In the genomic region with DNA sequence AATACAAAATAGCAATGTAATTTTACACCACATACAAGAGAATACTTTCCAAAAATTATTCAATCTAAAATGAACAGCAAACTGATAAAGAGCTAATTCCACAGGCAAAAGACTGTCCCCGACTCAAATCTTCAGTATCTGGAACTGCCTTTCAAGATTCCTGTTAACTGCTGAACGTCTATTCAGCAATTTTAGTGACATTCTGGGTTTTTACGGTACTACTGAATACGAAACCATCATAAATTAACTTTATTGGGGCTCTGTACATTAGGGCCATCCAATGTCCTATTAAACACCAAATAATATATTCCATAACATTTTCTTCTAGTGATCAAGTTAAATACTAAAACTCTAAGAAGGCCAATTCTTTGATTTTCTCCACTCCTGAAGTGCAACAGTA, we compare ENCODE assay signal across 8 cellular contexts. TPM values are rescaled to one million over a fixed set of nuclear protein-coding genes. Genes with fewer than 3 reads are reported as not detected.
DNase-seq lines count a peak whose midpoint lies in the region; ATAC-seq, FAIRE-seq and TF ChIP-seq lines count a peak whose summit lies in the region.

No MANE protein-coding gene starts in this region.

- peaks cover 42% of the 10 kb centered on the region for H3K79me2 ChIP-seq in HepG2 (ENCODE audit: insufficient read depth, low read length)

- peaks cover 19% of the 10 kb centered on the region; the same call in 1 of the 2 replicates for H4K20me1 ChIP-seq in HepG2 (ENCODE audit: insufficient read depth, low read length)

- BruUV-seq in HepG2 (replicated peaks; lab: Mats Ljungman, UMichigan): no TSS peak

- TF ChIP-seq CTCF in HepG2 (CRISPR knock-in tag; IDR thresholded peaks at IDR 0.05): no peak
- TF ChIP-seq CTCF in right lobe of liver (IDR thresholded peaks at IDR 0.05): no peak
- no peak for TF ChIP-seq CTCF in brain (conservative IDR thresholded peaks at IDR 0.05)

- no peaks in the 10 kb centered on the region for H3K9me3 Mint-ChIP-seq in brain

- FAIRE-seq in HepG2 (lab: Jason Lieb, UNC): no peak

- H3K4me1 Mint-ChIP-seq in brain: peaks cover 34% of the 10 kb centered on the region

- TF ChIP-seq EP300 in HepG2 (IDR thresholded peaks at IDR 0.05; ENCODE audit: low read depth in 2 of 2, low read length in 2 of 2) (no peak), HepG2 (CRISPR knock-in tag; IDR thresholded peaks at IDR 0.05; ENCODE audit: borderline replicate concordance) (no peak)

- H3K27ac Mint-ChIP-seq in brain: peak overlapping the region; percentile 14 to 99 (median 84)

- peak overlapping the region; percentile 95 for H3K4me2 ChIP-seq in HepG2 (ENCODE audit: low read depth, low read length)

- no peak overlapping the region for H2AFZ ChIP-seq in HepG2 (ENCODE audit: low read length)

- H3K36me3 Mint-ChIP-seq in brain: peaks cover 10% of the 10 kb centered on the region

- TF ChIP-seq POLR2A in HepG2 (IDR thresholded peaks at IDR 0.05; ENCODE audit: insufficient read depth in 1 of 2, low read depth in 2 of 2, low read length in 2 of 2) (no peak), right lobe of liver (IDR thresholded peaks at IDR 0.05) (no peak)

- H3K9me3 ChIP-seq in HepG2 (ENCODE audit: low read length) (no peaks in the 10 kb centered on the region), right lobe of liver (no peaks in the 10 kb centered on the region), muscle layer of duodenum (ENCODE audit: control insufficient read depth in 1 of 2, low read length in 2 of 2) (no peaks in the 10 kb centered on the region)

- H3K4me1 ChIP-seq in HepG2 (ENCODE audit: insufficient read depth, low read length): peaks cover 20% of the 10 kb centered on the region
- peaks cover 0 to 11% (median 3%) of the 10 kb centered on the region in 4 donors for H3K4me1 ChIP-seq in right lobe of liver
- peaks cover 7 to 14% of the 10 kb centered on the region in 2 donors for H3K4me1 ChIP-seq in muscle layer of duodenum (ENCODE audit: control insufficient read depth in 1 of 2, insufficient read depth in 2 of 2, low read length in 2 of 2)

- intact Hi-C loops in HepG2 (cut with micrococcal nuclease; ENCODE audit: unreplicated experiment) (no loop called here), right lobe of liver (cut with DNase I) (no loop called here)

- H3K9ac ChIP-seq in HepG2 (ENCODE audit: insufficient read depth, low read depth, low read length): peak overlapping the region; percentile 93; the same call in 1 of the 2 replicates

- CTCF ChIA-PET in HepG2 (lab: Yijun Ruan, JAX; ENCODE audit: low intra/inter-chr PET ratio, low total read pairs): no interaction called here

- no peak for TF ChIP-seq RAD21 in HepG2 (CRISPR knock-in tag; IDR thresholded peaks at IDR 0.05)

- WGBS in HepG2 (ENCODE audit: low lambda C conversion rate): 81% methylated on average over 4 of the region's 4 CpGs
- WGBS in right lobe of liver (ENCODE audit: insufficient coverage, low coverage, low lambda C conversion rate, missing lambda C conversion rate): 51% methylated on average over 4 of the region's 4 CpGs

- H3K27ac ChIP-seq in HepG2 (ENCODE audit: extremely low read length, insufficient read depth, low read length): no peak overlapping the region
- H3K27ac ChIP-seq in right lobe of liver: no peak overlapping the region
- peak overlapping the region; percentile 56 for H3K27ac ChIP-seq in muscle layer of duodenum (ENCODE audit: low read length)

- peaks cover 10% of the 10 kb centered on the region for H3K27me3 Mint-ChIP-seq in brain

- H3K36me3 ChIP-seq in HepG2 (replicated peaks in 1 of 2; ENCODE audit: control insufficient read depth in 1 of 2, insufficient read depth in 2 of 2, low read length in 2 of 2) (no peaks in the 10 kb centered on the region), right lobe of liver (no peaks in the 10 kb centered on the region), muscle layer of duodenum (ENCODE audit: control insufficient read depth in 1 of 2, insufficient read depth in 2 of 2, low read length in 2 of 2) (peaks cover 0 to 1% of the 10 kb centered on the region in 2 donors)

- H3K27me3 ChIP-seq in HepG2 (ENCODE audit: control insufficient read depth in 1 of 2, insufficient read depth in 2 of 2, low read length in 2 of 2): no peaks in the 10 kb centered on the region; a peak in 1 of 5 replicates
- H3K27me3 ChIP-seq in right lobe of liver: no peaks in the 10 kb centered on the region
- H3K27me3 ChIP-seq in muscle layer of duodenum (ENCODE audit: low read depth, low read length): no peaks in the 10 kb centered on the region

- DNase-seq in HepG2 (ENCODE audit: low spot score): no peak
- DNase-seq in right lobe of liver: no peak
- DNase-seq in iPS-NIHi7 (ENCODE audit: extremely low spot score): no peak
- DNase-seq in amniotic stem cell (lab: John Stamatoyannopoulos, UW): no peak
- DNase-seq in stimulated activated naive CD4-positive, alpha-beta T cell treated with Interleukin-2 at 50 U/mL for 16 hours (lab: John Stamatoyannopoulos, UW): no peak

- H3K4me3 Mint-ChIP-seq in brain: peak overlapping the region; percentile 93 to 99 (median 98)

- ATAC-seq in HepG2: no peak
- no peak for ATAC-seq in right lobe of liver
- no peak for ATAC-seq in HG02938 (IDR thresholded peaks at IDR 0.05; ENCODE audit: unreplicated experiment)

- in situ Hi-C loops in HepG2 (cut with HindIII; ENCODE audit: extremely low pct_ligation_motif_present, low pct_unique_long_range_greater_than_20kb): no loop called here

- POLR2A ChIA-PET in HepG2 (lab: Yijun Ruan, JAX): interaction anchor here (3.3 to 3.8 kb wide), 2 partner anchors 51 to 62 kb away, joined by 19 to 23 read pairs; a partner anchor contains a TSS

- H3K4me3 ChIP-seq in HepG2 (replicated peaks in 1 of 3; ENCODE audit: insufficient read depth in 1 of 3, low read depth in 2 of 3, low read length in 3 of 3) (peak overlapping the region in 2 of 3 experiments; percentile 97 to 99; a peak in 4 of 6 replicates), right lobe of liver (peak overlapping the region in 1 of 3 donors; percentile 94), muscle layer of duodenum (ENCODE audit: low read depth in 1 of 2, low read length in 2 of 2) (peak overlapping the region; percentile 86 to 96)

TF ChIP-seq in HepG2, 621 proteins besides CTCF, POLR2A, EP300 and RAD21 (continues in another document):
- TF ChIP-seq RNF2 (conservative IDR thresholded peaks at IDR 0.05; ENCODE audit: low read depth) (no peak), MAFF (IDR thresholded peaks at IDR 0.05; ENCODE audit: low read depth, low read length) (peak; percentile 73)

RNA-seq across cellular contexts. Expression of a gene that starts 1.6 kb away (rescaled TPM):
- total RNA-seq in HepG2 (2016; rRNA removed; fragmentation: Illumina TruSeq; extraction: Trizol) (10.2 and 10.6 TPM in 2 replicates), right lobe of liver (1 to 10 TPM; 6.0 to 9.8 (median 8.5) TPM)
- 4.1 and 5.1 TPM in 2 replicates for total RNA-seq in HepG2 (2016; cell fraction: cytosol; rRNA removed; fragmentation: Illumina TruSeq; extraction: Trizol; ENCODE audit: low read depth)
- 9.3 and 10.2 TPM in 2 replicates for total RNA-seq in HepG2 (2016; cell fraction: insoluble cytoplasmic fraction; rRNA removed; fragmentation: Illumina TruSeq; extraction: Trizol)
- total RNA-seq in HepG2 (2016; cell fraction: membrane; rRNA removed; fragmentation: Illumina TruSeq; extraction: Trizol): 10.7 and 11.6 TPM in 2 replicates
- 10.7 and 11.2 TPM in 2 replicates for total RNA-seq in HepG2 (2016; cell fraction: nucleus; rRNA removed; fragmentation: Illumina TruSeq; extraction: Trizol)
- polyA plus RNA-seq in HepG2 (2011; rRNA removed) (8.6 and 10.3 TPM in 2 replicates), brain (ENCODE audit: insufficient read depth, low read depth, low replicate concordance) (10.2 TPM)
- polyA plus RNA-seq in HepG2 (2011; cell fraction: cytosol; rRNA removed): 4.0 and 5.6 TPM in 2 replicates
- polyA plus RNA-seq in HepG2 (2011; cell fraction: nucleus; rRNA removed): 8.7 and 9.9 TPM in 2 replicates
- 6.3 and 7.0 TPM in 2 replicates for polyA plus RNA-seq in HepG2 (2012)
- polyA plus RNA-seq in HepG2 (2016; cell fraction: cytosol; fragmentation: Illumina TruSeq; extraction: Trizol; ENCODE audit: low read depth): 3.3 and 4.2 TPM in 2 replicates
- 7.4 and 8.3 TPM in 2 replicates for polyA plus RNA-seq in HepG2 (2016; cell fraction: insoluble cytoplasmic fraction; fragmentation: Illumina TruSeq; extraction: Trizol; ENCODE audit: low read depth)
- polyA plus RNA-seq in HepG2 (2016; cell fraction: membrane; fragmentation: Illumina TruSeq; extraction: Trizol; ENCODE audit: low read depth): 8.4 and 10.3 TPM in 2 replicates
- 12.9 and 13.2 TPM in 2 replicates for polyA plus RNA-seq in HepG2 (2016; cell fraction: nucleus; fragmentation: Illumina TruSeq; extraction: Trizol; ENCODE audit: insufficient read depth, low read depth)
- polyA minus RNA-seq in HepG2 (2011; rRNA and poly(A)+ RNA removed; ENCODE audit: low replicate concordance): 12.6 and 13.8 TPM in 2 replicates
- 7.7 and 10.4 TPM in 2 replicates for polyA minus RNA-seq in HepG2 (2011; cell fraction: cytosol; rRNA and poly(A)+ RNA removed)
- polyA minus RNA-seq in HepG2 (2011; cell fraction: nucleus; rRNA and poly(A)+ RNA removed): 11.8 and 12.8 TPM in 2 replicates

RNA-seq across cellular contexts. Expression of a gene that starts 51.3 kb away (rescaled TPM):
- total RNA-seq in HepG2 (2016; rRNA removed; fragmentation: Illumina TruSeq; extraction: Trizol): 37.5 and 60.9 TPM in 2 replicates
- total RNA-seq in HepG2 (2016; cell fraction: cytosol; rRNA removed; fragmentation: Illumina TruSeq; extraction: Trizol; ENCODE audit: low read depth): 12.9 and 14.9 TPM in 2 replicates
- total RNA-seq in HepG2 (2016; cell fraction: insoluble cytoplasmic fraction; rRNA removed; fragmentation: Illumina TruSeq; extraction: Trizol): 38.2 and 62.3 TPM in 2 replicates
- 29.6 and 32.0 TPM in 2 replicates for total RNA-seq in HepG2 (2016; cell fraction: membrane; rRNA removed; fragmentation: Illumina TruSeq; extraction: Trizol)
- 39.7 and 45.3 TPM in 2 replicates for total RNA-seq in HepG2 (2016; cell fraction: nucleus; rRNA removed; fragmentation: Illumina TruSeq; extraction: Trizol)
- 35.1 and 40.1 TPM in 2 replicates for polyA plus RNA-seq in HepG2 (2011; rRNA removed)
- polyA plus RNA-seq in HepG2 (2011; cell fraction: cytosol; rRNA removed): 20.5 and 26.9 TPM in 2 replicates
- polyA plus RNA-seq in HepG2 (2011; cell fraction: nucleus; rRNA removed): 42.0 and 45.4 TPM in 2 replicates
- 33.6 and 38.3 TPM in 2 replicates for polyA plus RNA-seq in HepG2 (2012)
- 4.1 and 4.6 TPM in 2 replicates for polyA plus RNA-seq in HepG2 (2016; cell fraction: cytosol; fragmentation: Illumina TruSeq; extraction: Trizol; ENCODE audit: low read depth)
- 46.1 and 47.3 TPM in 2 replicates for polyA plus RNA-seq in HepG2 (2016; cell fraction: insoluble cytoplasmic fraction; fragmentation: Illumina TruSeq; extraction: Trizol; ENCODE audit: low read depth)
- polyA plus RNA-seq in HepG2 (2016; cell fraction: membrane; fragmentation: Illumina TruSeq; extraction: Trizol; ENCODE audit: low read depth): 10.3 and 10.9 TPM in 2 replicates
- 61.0 and 66.9 TPM in 2 replicates for polyA plus RNA-seq in HepG2 (2016; cell fraction: nucleus; fragmentation: Illumina TruSeq; extraction: Trizol; ENCODE audit: insufficient read depth, low read depth)
- 50.2 and 64.9 TPM in 2 replicates for polyA minus RNA-seq in HepG2 (2011; rRNA and poly(A)+ RNA removed; ENCODE audit: low replicate concordance)
- polyA minus RNA-seq in HepG2 (2011; cell fraction: cytosol; rRNA and poly(A)+ RNA removed): 32.4 and 34.3 TPM in 2 replicates
- 76.9 and 82.6 TPM in 2 replicates for polyA minus RNA-seq in HepG2 (2011; cell fraction: nucleus; rRNA and poly(A)+ RNA removed)
- 10 to 100 TPM in 5 of 6 experiments, 1 to 10 TPM in 1; 9.7 to 14.1 (median 13.2) TPM for total RNA-seq in right lobe of liver
- 26.1 TPM for polyA plus RNA-seq in brain (ENCODE audit: insufficient read depth, low read depth, low replicate concordance)
